ENCODE assay signal across 10 cellular contexts in genomic region chr3:12558706-12559105, GRCh38. TPM values are rescaled to one million over a fixed set of nuclear protein-coding genes. Genes with fewer than 3 reads are reported as not detected.
DNase-seq lines count a peak whose midpoint lies in the region; ATAC-seq and TF ChIP-seq lines count a peak whose summit lies in the region.
"Had no signal": no experiment of that assay in that cellular context is flagged by ENCODE, and none has a peak within 500 bp of the region (broad histone marks: within the 10 kb centered on the region; RNA-seq: fewer than 3 reads in every experiment).

No MANE protein-coding gene starts in this region.

- CTCF ChIA-PET in activated naive CD4-positive, alpha-beta T cell treated with anti-CD3 and anti-CD28 coated beads for 36 hours (lab: Charles Lee) = interaction anchor here (1.2 kb wide), 2 partner anchors 47 to 162 kb away, joined by 3 to 4 read pairs; no protein-coding TSS in a partner anchor
- CTCF ChIA-PET in T-cell (lab: Charles Lee) = interaction anchor here in 1 of 2 donors (0.5 kb wide), 1 partner anchor 77 kb away, joined by 3 read pairs; no protein-coding TSS in a partner anchor

- no peak overlapping the region for H3K27ac Mint-ChIP-seq in activated naive CD4-positive, alpha-beta T cell treated with anti-CD3 and anti-CD28 coated beads for 36 hours
- H3K27ac Mint-ChIP-seq in T-cell = no peak overlapping the region
- H3K27ac Mint-ChIP-seq in stimulated activated naive CD8-positive, alpha-beta T cell treated with anti-CD3 and anti-CD28 coated beads, Interleukin-15, amount 100 ng/mL, for 72 hours = no peak overlapping the region

- H3K9me3 Mint-ChIP-seq in activated naive CD4-positive, alpha-beta T cell treated with anti-CD3 and anti-CD28 coated beads for 36 hours = no peaks in the 10 kb centered on the region
- no peaks in the 10 kb centered on the region for H3K9me3 Mint-ChIP-seq in T-cell
- H3K9me3 Mint-ChIP-seq in stimulated activated naive CD8-positive, alpha-beta T cell treated with anti-CD3 and anti-CD28 coated beads, Interleukin-15, amount 100 ng/mL, for 72 hours = no peaks in the 10 kb centered on the region

- H3K36me3 ChIP-seq in hepatocyte (replicated peaks; ENCODE audit: insufficient read depth, low read depth) = no peaks in the 10 kb centered on the region
- H3K36me3 ChIP-seq in aorta (ENCODE audit: control insufficient read depth in 1 of 2, insufficient read depth in 2 of 2, low read length in 1 of 2) = no peaks in the 10 kb centered on the region

- no peak for TF ChIP-seq CTCF in hepatocyte (IDR thresholded peaks at IDR 0.05; ENCODE audit: poor library complexity)

- no peaks in the 10 kb centered on the region for H3K9me2 ChIP-seq in hepatocyte (replicated peaks; ENCODE audit: insufficient read depth)

- intact Hi-C loops in activated naive CD4-positive, alpha-beta T cell treated with anti-CD3 and anti-CD28 coated beads for 36 hours (cut with micrococcal nuclease) = loop anchor here (10.0 kb wide), 1 partner anchor 714 kb away; the partner anchor contains the start of gene TAMM41
- intact Hi-C loops in aorta (cut with DNase I) = loop anchor here in 1 of 2 donors (10.0 kb wide), 1 partner anchor 146 kb away; no protein-coding TSS in a partner anchor

- H3K4me3 ChIP-seq in hepatocyte = peak overlapping the region; percentile 89
- H3K4me3 ChIP-seq in aorta (ENCODE audit: low read length in 2 of 2) = no peak overlapping the region

- H4K20me1 ChIP-seq in hepatocyte (ENCODE audit: insufficient read depth, poor library complexity, severe bottlenecking) = peaks cover 52% of the 10 kb centered on the region

- no peaks in the 10 kb centered on the region for H3K27me3 ChIP-seq in hepatocyte
- no peaks in the 10 kb centered on the region for H3K27me3 ChIP-seq in aorta (ENCODE audit: control insufficient read depth in 1 of 2, insufficient read depth in 2 of 2, low read length in 1 of 2)

- H3K27ac ChIP-seq in hepatocyte (peak overlapping the region; percentile 99), aorta (ENCODE audit: low read depth in 1 of 2, low read length in 2 of 2) (no peak overlapping the region)

- H3K9me3 ChIP-seq in hepatocyte (ENCODE audit: low read depth) (no peaks in the 10 kb centered on the region), aorta (ENCODE audit: control insufficient read depth, low read length) (no peaks in the 10 kb centered on the region)

- H3K27me3 Mint-ChIP-seq in activated naive CD4-positive, alpha-beta T cell treated with anti-CD3 and anti-CD28 coated beads for 36 hours (ENCODE audit: low read depth) = peaks cover 15% of the 10 kb centered on the region
- H3K27me3 Mint-ChIP-seq in T-cell = peaks cover 15 to 26% of the 10 kb centered on the region in 2 donors
- peaks cover 22% of the 10 kb centered on the region for H3K27me3 Mint-ChIP-seq in stimulated activated naive CD8-positive, alpha-beta T cell treated with anti-CD3 and anti-CD28 coated beads, Interleukin-15, amount 100 ng/mL, for 72 hours

- peaks cover 60% of the 10 kb centered on the region for H3K4me1 Mint-ChIP-seq in activated naive CD4-positive, alpha-beta T cell treated with anti-CD3 and anti-CD28 coated beads for 36 hours (ENCODE audit: low read depth)
- H3K4me1 Mint-ChIP-seq in T-cell = peaks cover 64 to 70% (median 67%) of the 10 kb centered on the region in 3 donors
- peaks cover 59% of the 10 kb centered on the region for H3K4me1 Mint-ChIP-seq in stimulated activated naive CD8-positive, alpha-beta T cell treated with anti-CD3 and anti-CD28 coated beads, Interleukin-15, amount 100 ng/mL, for 72 hours

- H3K4me2 ChIP-seq in hepatocyte = peak overlapping the region; percentile 76

- H3K4me1 ChIP-seq in hepatocyte (ENCODE audit: insufficient read depth) (peaks cover 21% of the 10 kb centered on the region), aorta (ENCODE audit: control insufficient read depth in 1 of 2, insufficient read depth in 2 of 2, low read length in 2 of 2) (peaks cover 2 to 17% of the 10 kb centered on the region in 2 donors)

- ATAC-seq in T-cell (replicated peaks in 1 of 4) (no peak), HG02981 (IDR thresholded peaks at IDR 0.05; ENCODE audit: unreplicated experiment) (no peak), aorta (ENCODE audit: low FRiP score) (no peak)
- no peak for ATAC-seq in stimulated activated naive CD8-positive, alpha-beta T cell treated with anti-CD3 and anti-CD28 coated beads, Interleukin-15, amount 100 ng/mL, for 72 hours

- peaks cover under 1% of the 10 kb centered on the region for H3K36me3 Mint-ChIP-seq in activated naive CD4-positive, alpha-beta T cell treated with anti-CD3 and anti-CD28 coated beads for 36 hours (ENCODE audit: low read depth)
- no peaks in the 10 kb centered on the region for H3K36me3 Mint-ChIP-seq in T-cell

- no peak overlapping the region for H2AFZ ChIP-seq in hepatocyte

- H3K79me2 ChIP-seq in hepatocyte = peaks cover 61% of the 10 kb centered on the region

- DNase-seq in activated naive CD4-positive, alpha-beta T cell treated with anti-CD3 and anti-CD28 coated beads for 36 hours = no peak
- DNase-seq in activated naive CD4-positive, alpha-beta T cell (lab: John Stamatoyannopoulos, UW) = no peak
- DNase-seq in T-cell = no peak
- no peak for DNase-seq in hepatocyte (ENCODE audit: low spot score)
- DNase-seq in stimulated activated naive CD8-positive, alpha-beta T cell treated with anti-CD3 and anti-CD28 coated beads, Interleukin-15, amount 100 ng/mL, for 72 hours = no peak
- DNase-seq in aorta = no peak
- DNase-seq in NCI-H2171 (lab: John Stamatoyannopoulos, UW) = no peak
- DNase-seq: NCI-H1105 treated with DMSO at 0.1 percent for 48 hours; stimulated activated CD4-positive, alpha-beta T cell treated with anti-CD3 and anti-CD28 coated beads, Interleukin-2, amount 100 ng/mL, for 24 hours had no signal

- POLR2A ChIA-PET in T-cell (lab: Charles Lee) = interaction anchor here (0.5 kb wide), 2 partner anchors 15 to 19 kb away, joined by 3 to 6 read pairs; no protein-coding TSS in a partner anchor

- peak overlapping the region; percentile 78 for H3K4me3 Mint-ChIP-seq in activated naive CD4-positive, alpha-beta T cell treated with anti-CD3 and anti-CD28 coated beads for 36 hours
- H3K4me3 Mint-ChIP-seq in T-cell = peak overlapping the region; percentile 81 to 95 (median 90)
- H3K4me3 Mint-ChIP-seq in stimulated activated naive CD8-positive, alpha-beta T cell treated with anti-CD3 and anti-CD28 coated beads, Interleukin-15, amount 100 ng/mL, for 72 hours = peak overlapping the region; percentile 92 to 95

- 35% methylated on average over 4 of the region's 4 CpGs for WGBS in hepatocyte (ENCODE audit: low lambda C conversion rate, missing lambda C conversion rate)
- 75 to 81% methylated on average over 4 of the region's 4 CpGs for WGBS in aorta, 2 donors

RNA-seq across cellular contexts. Expression of gene MKRN2, which starts 1.8 kb away (rescaled TPM):
- 10 to 100 TPM; 32.9 to 34.5 TPM for total RNA-seq in activated naive CD4-positive, alpha-beta T cell treated with anti-CD3 and anti-CD28 coated beads for 36 hours
- total RNA-seq in T-cell = 10 to 100 TPM; 22.2 to 31.7 (median 27.5) TPM
- 29.2 and 30.1 TPM in 2 replicates for total RNA-seq in hepatocyte
- 22.6 and 24.6 TPM in 2 replicates for polyA plus RNA-seq in hepatocyte
- 10 to 100 TPM; 22.2 to 22.5 TPM for total RNA-seq in aorta
- polyA plus RNA-seq in aorta = 10 to 100 TPM; 18.8 to 22.3 TPM

RNA-seq across cellular contexts. Expression of gene MKRN2OS, which starts 13.4 kb away (rescaled TPM):
- total RNA-seq in activated naive CD4-positive, alpha-beta T cell treated with anti-CD3 and anti-CD28 coated beads for 36 hours = not detected
- total RNA-seq in T-cell = not detected
- total RNA-seq in hepatocyte = 2.8 and 3.0 TPM in 2 replicates
- polyA plus RNA-seq in hepatocyte = 2.6 and 3.3 TPM in 2 replicates
- total RNA-seq in aorta = not detected
- polyA plus RNA-seq in aorta = 1 to 10 TPM in 1 of 2 donors, not detected in 1; 5.0 TPM
